Comparison of ENCODE assay signal across 18 cellular contexts in genomic region chr10:35375091-35375765, GRCh38. TPM values are rescaled to one million over a fixed set of nuclear protein-coding genes. Genes with fewer than 3 reads are reported as not detected.
A peak's percentile ranks its signal among the peaks of the same experiment; 100 is the strongest.
DNase-seq lines count a peak whose midpoint lies in the region; ATAC-seq and TF ChIP-seq lines count a peak whose summit lies in the region.
"Had no signal": no experiment of that assay in that cellular context is flagged by ENCODE, and none has a peak within 500 bp of the region (broad histone marks: within the 10 kb centered on the region; RNA-seq: fewer than 3 reads in every experiment).

No MANE protein-coding gene starts in this region.

- peaks cover 20% of the 10 kb centered on the region for H3K4me1 Mint-ChIP-seq in endodermal cell

- H3K4me2 ChIP-seq in OCI-LY7 (ENCODE audit: low read length), result no peak overlapping the region

- 100% methylated on average over 1 of the region's 1 CpG; no CpG with 5 or more reads in 1 of the 2 experiments for WGBS in endodermal cell (ENCODE audit: insufficient coverage in 1 of 2, insufficient read length in 1 of 2), 2 experiments

- no peaks in the 10 kb centered on the region for H3K27me3 Mint-ChIP-seq in endodermal cell (ENCODE audit: insufficient read depth)

- H3K27ac ChIP-seq in OCI-LY7 (ENCODE audit: low read depth, low read length, poor library complexity, severe bottlenecking) (no peak overlapping the region), endodermal cell (ENCODE audit: low read depth, low read length) (no peak overlapping the region), neutrophil (peak overlapping the region; percentile 58)

- H3K36me3 Mint-ChIP-seq in endodermal cell (ENCODE audit: low read depth), result no peaks in the 10 kb centered on the region

- no peaks in the 10 kb centered on the region for H3K27me3 ChIP-seq in endodermal cell (ENCODE audit: control insufficient read depth, insufficient read depth, low read length, poor library complexity, severe bottlenecking)
- H3K27me3 ChIP-seq in neutrophil, result no peaks in the 10 kb centered on the region
- H3K27me3 ChIP-seq: spleen, upper lobe of left lung had no signal

- H3K9ac ChIP-seq in endodermal cell (ENCODE audit: extremely low read depth, low read length, poor library complexity, severe bottlenecking), result no peak overlapping the region

- BruUV-seq in OCI-LY7 (replicated peaks; lab: Mats Ljungman, UMichigan), result no TSS peak

- peaks cover 2% of the 10 kb centered on the region for H3K9me3 Mint-ChIP-seq in endodermal cell
- H3K9me3 Mint-ChIP-seq: activated T-helper 1 cell treated with anti-CD3 and anti-CD28 coated beads, Interleukin-12 subunit alpha, Interleukin-12 subunit beta, Interleukin-2, Interleukin-4 antibody, amounts not matched to agents 30 ng/mL and 10 ng/mL and 1 ng/mL, durations not matched to agents 14 hours and 24 hours and 36 hours had no signal

- no peaks in the 10 kb centered on the region for H3K36me3 ChIP-seq in OCI-LY7 (ENCODE audit: insufficient read depth, low read length)
- H3K36me3 ChIP-seq in endodermal cell (ENCODE audit: control insufficient read depth, insufficient read depth, low read length), result no peaks in the 10 kb centered on the region
- H3K36me3 ChIP-seq in neutrophil, result no peaks in the 10 kb centered on the region
- H3K36me3 ChIP-seq: spleen, upper lobe of left lung had no signal

- no peaks in the 10 kb centered on the region for H3K9me2 ChIP-seq in OCI-LY7 (ENCODE audit: insufficient read depth, low read length)

- no peaks in the 10 kb centered on the region for H4K20me1 ChIP-seq in OCI-LY7 (ENCODE audit: insufficient read depth, low read length)

- DNase-seq in OCI-LY7 (ENCODE audit: low spot score) (no peak), endodermal cell (no peak), NCI-H1105 treated with DMSO at 0.1 percent for 48 hours (lab: John Stamatoyannopoulos, UW) (no peak), NCI-H1417 (lab: John Stamatoyannopoulos, UW) (no peak)
- DNase-seq: activated CD4-positive, alpha-beta T cell treated with anti-CD3 and anti-CD28 coated beads, Interleukin-2, amount 50 U/mL, for 4 hours; DMS79 treated with DMSO at 0.1 percent for 48 hours; hippocampal formation; NCI-H1092; NCI-H748 treated with DMSO at 0.1 percent for 48 hours; spleen; stimulated activated naive CD4-positive, alpha-beta T cell; upper lobe of left lung had no signal

- intact Hi-C loops in OCI-LY7 (cut with micrococcal nuclease; ENCODE audit: unreplicated experiment), result no loop called here

- ATAC-seq in HG02588 (IDR thresholded peaks at IDR 0.05; ENCODE audit: unreplicated experiment), result no peak
- no peak for ATAC-seq in GM21360 (IDR thresholded peaks at IDR 0.05; ENCODE audit: unreplicated experiment)
- ATAC-seq: Panc1 had no signal

- peaks cover 49% of the 10 kb centered on the region for H3K79me2 ChIP-seq in OCI-LY7 (ENCODE audit: insufficient read depth, low read depth, low read length)

- POLR2A ChIA-PET in OCI-LY7 (lab: Charles Lee), result interaction anchor here (0.9 kb wide), 1 partner anchor 14 kb away, joined by 3 read pairs; no protein-coding TSS in a partner anchor

- H3K4me3 ChIP-seq in OCI-LY7 (ENCODE audit: low read depth, low read length, poor library complexity, severe bottlenecking), result no peak overlapping the region
- no peak overlapping the region for H3K4me3 ChIP-seq in endodermal cell (ENCODE audit: low read length)
- no peak overlapping the region for H3K4me3 ChIP-seq in neutrophil (ENCODE audit: low read depth in 1 of 2, low read length in 1 of 2)
- H3K4me3 ChIP-seq: spleen, upper lobe of left lung had no signal

- no peak overlapping the region for H2AFZ ChIP-seq in OCI-LY7 (ENCODE audit: low read length)

- H3K4me3 Mint-ChIP-seq in endodermal cell, result no peak overlapping the region
- H3K4me3 Mint-ChIP-seq: activated T-helper 1 cell treated with anti-CD3 and anti-CD28 coated beads, Interleukin-12 subunit alpha, Interleukin-12 subunit beta, Interleukin-2, Interleukin-4 antibody, amounts not matched to agents 30 ng/mL and 10 ng/mL and 1 ng/mL, durations not matched to agents 14 hours and 24 hours and 36 hours had no signal

- no peak overlapping the region for H3K27ac Mint-ChIP-seq in endodermal cell
- H3K27ac Mint-ChIP-seq: activated T-helper 1 cell treated with anti-CD3 and anti-CD28 coated beads, Interleukin-12 subunit alpha, Interleukin-12 subunit beta, Interleukin-2, Interleukin-4 antibody, amounts not matched to agents 30 ng/mL and 10 ng/mL and 1 ng/mL, durations not matched to agents 14 hours and 24 hours and 36 hours had no signal

- TF ChIP-seq CTCF in GM12872 (IDR thresholded peaks at IDR 0.05; ENCODE audit: insufficient read depth, low read depth, low read length), result peak; percentile 31; the same call in 1 of the 3 replicates
- TF ChIP-seq CTCF in OCI-LY7 (conservative IDR thresholded peaks at IDR 0.05; ENCODE audit: low read length), result 0 out of 2 replicates have a peak, but pooled peaks have one; percentile 13
- TF ChIP-seq CTCF in endodermal cell (conservative IDR thresholded peaks at IDR 0.05), result peak; percentile 46
- TF ChIP-seq CTCF in neutrophil (IDR thresholded peaks at IDR 0.05), result no peak

- H3K4me1 ChIP-seq in OCI-LY7 (ENCODE audit: insufficient read depth, low read length, poor library complexity, severe bottlenecking), result peaks cover 61% of the 10 kb centered on the region
- peaks cover 10% of the 10 kb centered on the region for H3K4me1 ChIP-seq in endodermal cell (ENCODE audit: control insufficient read depth, insufficient read depth, low read length)
- H3K4me1 ChIP-seq in neutrophil (ENCODE audit: control insufficient read depth in 1 of 2, insufficient read depth in 1 of 2, low read depth in 1 of 2, low read length in 1 of 2), result peaks cover 57 to 82% of the 10 kb centered on the region in 2 experiments

- CTCF ChIA-PET in OCI-LY7 (lab: Charles Lee; ENCODE audit: unreplicated experiment), result no interaction called here

- no peaks in the 10 kb centered on the region for H3K9me3 ChIP-seq in OCI-LY7 (ENCODE audit: low read length)
- no peaks in the 10 kb centered on the region for H3K9me3 ChIP-seq in endodermal cell (ENCODE audit: control insufficient read depth, low read length)
- H3K9me3 ChIP-seq in neutrophil, result no peaks in the 10 kb centered on the region
- H3K9me3 ChIP-seq: spleen, upper lobe of left lung had no signal

RNA-seq across cellular contexts. Expression of gene CCNY, which starts 38.9 kb away (rescaled TPM):
- total RNA-seq in OCI-LY7 (2014; rRNA removed; shearing (Covaris generic)), result 37.0 and 40.6 TPM in 2 replicates
- total RNA-seq in OCI-LY7 (2022) (55.8 and 63.0 TPM in 2 replicates), endodermal cell (10 to 100 TPM; 60.5 to 65.9 TPM)
- polyA plus RNA-seq in endodermal cell (2013, experiment 1 of 2), result 47.6 TPM
- polyA plus RNA-seq in endodermal cell (2013, experiment 2 of 2), result 44.6 TPM
